Comparison of ENCODE assay signal across 25 cellular contexts in the genomic region with DNA sequence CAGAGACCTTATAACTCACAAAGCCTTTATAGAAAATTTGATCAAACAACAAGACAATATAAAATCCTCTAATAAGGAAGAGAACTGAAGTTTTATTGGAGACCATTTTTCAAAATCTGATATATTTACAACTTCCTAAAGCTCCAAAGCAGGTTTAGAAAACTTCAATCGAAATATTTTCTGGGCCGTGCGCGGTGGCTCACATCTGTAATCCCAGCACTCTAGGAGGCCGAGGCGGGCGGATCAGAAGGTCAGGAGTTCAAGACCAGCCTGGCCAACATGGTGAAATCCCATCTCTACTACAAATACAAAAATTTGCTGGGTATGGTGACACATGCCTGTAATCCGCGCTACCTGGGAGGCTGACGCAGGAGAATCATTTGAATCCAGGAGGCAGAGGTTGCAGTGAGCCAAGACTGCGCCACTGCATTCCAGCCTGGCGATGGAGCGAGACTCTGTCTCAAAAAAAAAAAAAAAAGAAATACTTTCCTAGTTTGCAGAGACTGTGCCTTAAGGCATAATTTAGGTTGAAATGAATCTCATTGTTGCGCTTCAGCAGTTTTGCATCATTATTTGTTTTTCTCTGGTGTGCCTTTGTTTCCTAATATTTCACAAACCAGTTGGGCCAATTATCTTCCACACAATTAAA.
DNase-seq lines count a peak whose midpoint lies in the region; ATAC-seq, FAIRE-seq and TF ChIP-seq lines count a peak whose summit lies in the region.
"Had no signal": no experiment of that assay in that cellular context is flagged by ENCODE, and none has a peak within 500 bp of the region (broad histone marks: within the 10 kb centered on the region; RNA-seq: fewer than 3 reads in every experiment).

No MANE protein-coding gene starts in this region.

- no peaks in the 10 kb centered on the region for H3K9me3 Mint-ChIP-seq in Calu3 (ENCODE audit: low read depth, unreplicated experiment)
- H3K9me3 Mint-ChIP-seq: activated CD8-positive, alpha-beta T cell treated with anti-CD3 and anti-CD28 coated beads for 36 hours; activated naive CD4-positive, alpha-beta T cell treated with anti-CD3 and anti-CD28 coated beads, Interleukin-2, amount 50 U/mL, for 72 hours; activated T-cell treated with anti-CD3 and anti-CD28 coated beads, Interleukin-2, amount 50 U/mL, for 4 hours; brain had no signal

- H3K27me3 Mint-ChIP-seq in Calu3 (ENCODE audit: unreplicated experiment), result no peaks in the 10 kb centered on the region

- 69 to 82% methylated on average over 14 of the region's 14 CpGs for WGBS in pancreas, 2 donors

- peak in 3 of 4 donors; percentile 20 to 67 (median 63) for ATAC-seq in pancreas
- ATAC-seq in GM18520 (IDR thresholded peaks at IDR 0.05; ENCODE audit: unreplicated experiment), result no peak
- ATAC-seq: activated CD8-positive, alpha-beta T cell treated with anti-CD3 and anti-CD28 coated beads for 36 hours; activated naive CD4-positive, alpha-beta T cell treated with anti-CD3 and anti-CD28 coated beads, Interleukin-2, amount 50 U/mL, for 72 hours; activated T-cell treated with anti-CD3 and anti-CD28 coated beads, Interleukin-2, amount 50 U/mL, for 4 hours; gastroesophageal sphincter; GM12878; stimulated activated naive CD8-positive, alpha-beta T cell treated with anti-CD3 and anti-CD28 coated beads, Interleukin-15, Interleukin-2, amounts not matched to agents 100 U/mL and 50 U/mL, for 24 hours had no signal

- peak; percentile 29 for DNase-seq in Calu3
- DNase-seq in LoVo (ENCODE audit: low spot score), result peak; percentile 5
- peak; percentile 38 for DNase-seq in dedifferentiated amniotic fluid mesenchymal stem cell (ENCODE audit: extremely low spot score)
- peak in 2 of 6 donors; percentile 8 to 17 for DNase-seq in pancreas
- no peak for DNase-seq in stimulated activated naive CD4-positive, alpha-beta T cell treated with Interleukin-2 at 50 U/mL for 16 hours (lab: John Stamatoyannopoulos, UW)
- DNase-seq in SKM-1 (lab: John Stamatoyannopoulos, UW; ENCODE audit: unreplicated experiment), result no peak
- DNase-seq: activated CD8-positive, alpha-beta T cell treated with anti-CD3 and anti-CD28 coated beads for 36 hours; activated T-cell treated with anti-CD3 and anti-CD28 coated beads, Interleukin-2, amount 50 U/mL, for 4 hours; cortex of kidney; GF-D8; left lung; NCI-H187; NCI-H446; SHP77 treated with DMSO at 0.1 percent for 48 hours; stimulated activated naive CD8-positive, alpha-beta T cell treated with anti-CD3 and anti-CD28 coated beads, Interleukin-15, Interleukin-2, amounts not matched to agents 100 U/mL and 50 U/mL, for 24 hours; T-helper 1 cell; upper lobe of right lung had no signal

- CTCF ChIA-PET in Calu3 (lab: Charles Lee), result interaction anchor here (0.6 to 2.1 kb wide), 3 partner anchors 10 to 68 kb away, joined by 5 to 10 read pairs (median 5); no protein-coding TSS in a partner anchor

- H3K36me3 Mint-ChIP-seq in Calu3 (ENCODE audit: insufficient read depth, unreplicated experiment), result no peaks in the 10 kb centered on the region
- H3K36me3 Mint-ChIP-seq: activated naive CD4-positive, alpha-beta T cell treated with anti-CD3 and anti-CD28 coated beads, Interleukin-2, amount 50 U/mL, for 72 hours; brain had no signal

- peaks cover 26% of the 10 kb centered on the region for H3K4me1 Mint-ChIP-seq in Calu3 (ENCODE audit: low read depth, unreplicated experiment)
- H3K4me1 Mint-ChIP-seq: brain had no signal

- intact Hi-C loops in Calu3 (cut with micrococcal nuclease; ENCODE audit: unreplicated experiment) (no loop called here), pancreas (cut with DNase I) (no loop called here)

- no TSS peak for BruUV-seq in Calu3 (replicated peaks; lab: Mats Ljungman, UMichigan)

- H3K9me3 ChIP-seq in pancreas, result no peaks in the 10 kb centered on the region
- H3K9me3 ChIP-seq: gastroesophageal sphincter, left lung, neutrophil, right atrium auricular region, upper lobe of right lung had no signal

- H3K4me1 ChIP-seq in pancreas, result no peaks in the 10 kb centered on the region
- H3K4me1 ChIP-seq: gastroesophageal sphincter, left lung, right atrium auricular region, upper lobe of right lung had no signal

- no peaks in the 10 kb centered on the region for H3K27me3 ChIP-seq in pancreas
- H3K27me3 ChIP-seq: gastroesophageal sphincter, right atrium auricular region, upper lobe of right lung had no signal

- no peak overlapping the region for H3K4me3 ChIP-seq in pancreas
- H3K4me3 ChIP-seq: gastroesophageal sphincter, GM12878, left lung, right atrium auricular region, upper lobe of right lung had no signal

- H3K36me3 ChIP-seq in pancreas, result no peaks in the 10 kb centered on the region
- H3K36me3 ChIP-seq: gastroesophageal sphincter, left lung, neutrophil, right atrium auricular region, upper lobe of right lung had no signal

- peak overlapping the region; percentile 22 to 38 (median 30) for H3K27ac ChIP-seq in pancreas
- H3K27ac ChIP-seq: gastroesophageal sphincter, left lung, neutrophil, right atrium auricular region, upper lobe of right lung had no signal

- FAIRE-seq in pancreas (lab: Jason Lieb, UNC), result no peak
- FAIRE-seq: endothelial cell of umbilical vein, GM12878 had no signal

- H3K27ac Mint-ChIP-seq in Calu3 (ENCODE audit: unreplicated experiment), result peak overlapping the region; percentile 79
- H3K27ac Mint-ChIP-seq: activated CD8-positive, alpha-beta T cell treated with anti-CD3 and anti-CD28 coated beads for 36 hours; activated naive CD4-positive, alpha-beta T cell treated with anti-CD3 and anti-CD28 coated beads, Interleukin-2, amount 50 U/mL, for 72 hours; brain had no signal

- no peak overlapping the region for H3K4me3 Mint-ChIP-seq in Calu3 (ENCODE audit: low read depth, unreplicated experiment)
- H3K4me3 Mint-ChIP-seq: activated CD8-positive, alpha-beta T cell treated with anti-CD3 and anti-CD28 coated beads for 36 hours; activated T-cell treated with anti-CD3 and anti-CD28 coated beads, Interleukin-2, amount 50 U/mL, for 4 hours; brain had no signal

- no peak for TF ChIP-seq CTCF in Calu3 (IDR thresholded peaks at IDR 0.05; ENCODE audit: unreplicated experiment)
- TF ChIP-seq CTCF in pancreas (IDR thresholded peaks at IDR 0.05), result no peak

Comparison
In these comparisons a context has a peak if more than half of its experiments do, and no peak if none do; other contexts are left out.
1. DNase-seq: peak in Calu3 (single experiment), LoVo (single experiment) and dedifferentiated amniotic fluid mesenchymal stem cell (single experiment); none in stimulated activated naive CD4-positive, alpha-beta T cell treated with Interleukin-2 at 50 U/mL for 16 hours (single experiment) and SKM-1 (single experiment).